36 cellular contexts compared by ENCODE assay signal in genomic region chr1:156652992-156653355, GRCh38. TPM values are rescaled to one million over a fixed set of nuclear protein-coding genes. Genes with fewer than 3 reads are reported as not detected.
"Had no signal": no experiment of that assay in that cellular context is flagged by ENCODE, and none has a peak within 500 bp of the region (broad histone marks: within the 10 kb centered on the region; RNA-seq: fewer than 3 reads in every experiment).

No MANE protein-coding gene starts in this region.

- H3K36me3 ChIP-seq: MG63, SJSA1 had no signal

- ATAC-seq: Panc1 had no signal

- H2AFZ ChIP-seq: PC-9 had no signal

- H3K4me3 ChIP-seq: MG63, PC-9, SJSA1 had no signal

- FAIRE-seq: RCC 7860 had no signal

- H3K9me3 ChIP-seq: MG63, SJSA1, SK-N-SH had no signal

- H3K27ac ChIP-seq: PC-9, RWPE1, SJSA1 had no signal

- DNase-seq: Kasumi-1, KG1, MG63, NCI-H1048, NCI-H1092 treated with DMSO at 0.1 percent for 48 hours, NCI-H1105 treated with DMSO at 0.1 percent for 48 hours, NCI-H1417, NCI-H1436, NCI-H146, NCI-H1694, NCI-H187, NCI-H1930, NCI-H2029 treated with DMSO at 0.1 percent for 48 hours, NCI-H2081 treated with DMSO at 0.1 percent for 48 hours, NCI-H2107, NCI-H2171, NCI-H226, NCI-H446 treated with DMSO at 0.1 percent for 48 hours, NCI-H510A, NCI-H524, NCI-H526, NCI-H69, NCI-H748 treated with DMSO at 0.1 percent for 48 hours, NCI-H82, PC-9, Right ventricle myocardium superior, SHP77 treated with DMSO at 0.1 percent for 48 hours, SK-N-SH, SW 1271 had no signal

- H3K9ac ChIP-seq: SK-N-SH had no signal

- H3K4me2 ChIP-seq: PC-9, SK-N-SH had no signal

RNA-seq across cellular contexts. Expression of gene BCAN, which starts 11.1 kb away (rescaled TPM):
- total RNA-seq: M059J, OCI-LY7, PC-9, SJSA1 had no signal

RNA-seq across cellular contexts. Expression of gene NES, which starts 24.2 kb away (rescaled TPM):
- total RNA-seq: OCI-LY7 had no signal

RNA-seq across cellular contexts. Expression of gene HAPLN2, which starts 33.8 kb away (rescaled TPM):
- total RNA-seq: M059J, PC-9, RPMI7951, SJSA1 had no signal
